Comparison of ENCODE assay signal across 1 cellular context in the genomic region with DNA sequence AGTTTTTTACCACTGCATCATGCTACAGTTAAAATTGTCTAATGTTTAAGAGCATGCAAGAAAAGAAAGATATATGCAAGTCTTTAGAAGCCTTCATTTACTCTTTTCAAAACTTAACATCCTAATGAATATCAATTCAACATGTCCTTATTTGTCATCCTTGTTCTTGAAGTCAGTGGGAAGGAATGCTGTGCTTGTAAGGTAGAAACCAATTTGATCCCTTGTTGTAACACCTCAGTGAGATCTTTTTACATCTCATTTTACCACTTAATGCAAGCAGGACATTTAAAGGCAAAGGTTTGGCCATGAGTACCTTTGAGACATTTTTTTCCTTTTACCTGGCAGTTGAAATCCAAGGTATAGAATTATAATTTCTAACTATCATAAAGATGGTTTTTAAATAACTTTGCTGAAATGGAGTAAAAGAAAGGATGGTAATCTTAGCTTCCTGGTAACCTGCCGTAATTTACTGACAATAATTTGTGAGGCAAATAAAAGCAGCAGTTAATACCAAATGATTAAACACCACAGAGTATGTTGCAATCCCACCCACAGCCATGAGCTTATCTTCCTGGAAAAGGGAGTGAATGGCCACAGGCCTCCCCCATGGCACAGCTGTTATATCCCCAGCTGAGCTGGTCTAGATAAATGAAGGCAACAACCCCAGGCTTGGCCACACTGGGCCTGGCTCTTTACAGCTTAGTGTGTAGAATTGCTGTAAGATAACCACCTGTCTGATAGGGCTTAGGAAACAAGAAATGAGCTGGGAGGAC.
A peak's percentile ranks its signal among the peaks of the same experiment; 100 is the strongest.
TF ChIP-seq lines count a peak whose summit lies in the region.

No MANE protein-coding gene starts in this region.

TF ChIP-seq in HepG2, 621 proteins besides CTCF, POLR2A, EP300 and RAD21:
- TF ChIP-seq EED (CRISPR knock-in tag; IDR thresholded peaks at IDR 0.05) (no peak), ZNF136 (CRISPR knock-in tag; IDR thresholded peaks at IDR 0.05; ENCODE audit: low read depth) (no peak), CEBPG (CRISPR knock-in tag; IDR thresholded peaks at IDR 0.05) (peak; percentile 90), SIN3A (IDR thresholded peaks at IDR 0.05; ENCODE audit: borderline replicate concordance, low read depth, low read length) (no peak), KAT8 (CRISPR knock-in tag; IDR thresholded peaks at IDR 0.05) (peak; percentile 39; the same call in 1 of the 2 replicates), ZFP1 (CRISPR knock-in tag; IDR thresholded peaks at IDR 0.05) (peak; percentile 89; the same call in 1 of the 2 replicates), CBX5 (CRISPR knock-in tag; IDR thresholded peaks at IDR 0.05; ENCODE audit: borderline replicate concordance) (0 out of 2 replicates have a peak, but pooled peaks have one; percentile 44), MYNN (CRISPR knock-in tag; IDR thresholded peaks at IDR 0.05; ENCODE audit: low read depth) (no peak), CBFB (CRISPR knock-in tag; IDR thresholded peaks at IDR 0.05) (0 out of 2 replicates have a peak, but pooled peaks have one; percentile 28), ZNF644 (CRISPR knock-in tag; IDR thresholded peaks at IDR 0.05; ENCODE audit: low read depth) (peak; percentile 49; the same call in 1 of the 2 replicates), GATAD2A (CRISPR knock-in tag; IDR thresholded peaks at IDR 0.05) (peak; percentile 70), FOXA3 (CRISPR knock-in tag; IDR thresholded peaks at IDR 0.05) (0 out of 2 replicates have a peak, but pooled peaks have one; percentile 10), CEBPB (IDR thresholded peaks at IDR 0.05; ENCODE audit: borderline replicate concordance, low read depth, low read length) (peak; percentile 95), ZNF10 (CRISPR knock-in tag; IDR thresholded peaks at IDR 0.05; ENCODE audit: borderline replicate concordance, low read depth) (no peak), NKX3-1 (CRISPR knock-in tag; IDR thresholded peaks at IDR 0.05) (no peak), FOSL2 (CRISPR knock-in tag; IDR thresholded peaks at IDR 0.05) (peak; percentile 48), SALL1 (CRISPR knock-in tag; IDR thresholded peaks at IDR 0.05) (0 out of 2 replicates have a peak, but pooled peaks have one; percentile 20), MAZ (IDR thresholded peaks at IDR 0.05; ENCODE audit: borderline replicate concordance, low read depth, low read length) (no peak), MAZ (CRISPR knock-in tag; IDR thresholded peaks at IDR 0.05; ENCODE audit: low read depth) (no peak), NFIB (CRISPR knock-in tag; IDR thresholded peaks at IDR 0.05; ENCODE audit: borderline replicate concordance) (no peak), IRF2 (CRISPR knock-in tag; IDR thresholded peaks at IDR 0.05) (no peak), KLF16 (CRISPR knock-in tag; IDR thresholded peaks at IDR 0.05) (peak in 1 of 2 experiments; percentile 21; a peak in 1 of 4 replicates), ZKSCAN1 (IDR thresholded peaks at IDR 0.05; ENCODE audit: low read length) (no peak), FIP1L1 (IDR thresholded peaks at IDR 0.05; ENCODE audit: borderline replicate concordance, insufficient read depth, low read depth, low read length) (no peak), ZNF34 (CRISPR knock-in tag; IDR thresholded peaks at IDR 0.05; ENCODE audit: borderline replicate concordance) (no peak), NCOA2 (CRISPR knock-in tag; IDR thresholded peaks at IDR 0.05) (0 out of 2 replicates have a peak, but pooled peaks have one; percentile 25), KLF15 (CRISPR knock-in tag; IDR thresholded peaks at IDR 0.05; ENCODE audit: borderline replicate concordance) (no peak), BCL6 (CRISPR knock-in tag; IDR thresholded peaks at IDR 0.05) (0 out of 2 replicates have a peak, but pooled peaks have one; percentile 12), HCFC1 (IDR thresholded peaks at IDR 0.05; ENCODE audit: low read depth, low read length) (no peak), JUND (CRISPR knock-in tag; IDR thresholded peaks at IDR 0.05) (no peak), YEATS2 (CRISPR knock-in tag; IDR thresholded peaks at IDR 0.05; ENCODE audit: borderline replicate concordance) (peak; percentile 37; the same call in 1 of the 2 replicates), CHD2 (IDR thresholded peaks at IDR 0.05; ENCODE audit: low read depth, low read length) (no peak), ZNF451 (CRISPR knock-in tag; IDR thresholded peaks at IDR 0.05) (no peak)
- TF ChIP-seq, protein P1, sequence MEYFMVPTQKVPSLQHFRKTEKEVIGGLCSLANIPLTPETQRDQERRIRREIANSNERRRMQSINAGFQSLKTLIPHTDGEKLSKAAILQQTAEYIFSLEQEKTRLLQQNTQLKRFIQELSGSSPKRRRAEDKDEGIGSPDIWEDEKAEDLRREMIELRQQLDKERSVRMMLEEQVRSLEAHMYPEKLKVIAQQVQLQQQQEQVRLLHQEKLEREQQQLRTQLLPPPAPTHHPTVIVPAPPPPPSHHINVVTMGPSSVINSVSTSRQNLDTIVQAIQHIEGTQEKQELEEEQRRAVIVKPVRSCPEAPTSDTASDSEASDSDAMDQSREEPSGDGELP (IDR thresholded peaks at IDR 0.05; ENCODE audit: borderline replicate concordance, low read depth): peak; percentile 83
- TF ChIP-seq, protein P2, sequence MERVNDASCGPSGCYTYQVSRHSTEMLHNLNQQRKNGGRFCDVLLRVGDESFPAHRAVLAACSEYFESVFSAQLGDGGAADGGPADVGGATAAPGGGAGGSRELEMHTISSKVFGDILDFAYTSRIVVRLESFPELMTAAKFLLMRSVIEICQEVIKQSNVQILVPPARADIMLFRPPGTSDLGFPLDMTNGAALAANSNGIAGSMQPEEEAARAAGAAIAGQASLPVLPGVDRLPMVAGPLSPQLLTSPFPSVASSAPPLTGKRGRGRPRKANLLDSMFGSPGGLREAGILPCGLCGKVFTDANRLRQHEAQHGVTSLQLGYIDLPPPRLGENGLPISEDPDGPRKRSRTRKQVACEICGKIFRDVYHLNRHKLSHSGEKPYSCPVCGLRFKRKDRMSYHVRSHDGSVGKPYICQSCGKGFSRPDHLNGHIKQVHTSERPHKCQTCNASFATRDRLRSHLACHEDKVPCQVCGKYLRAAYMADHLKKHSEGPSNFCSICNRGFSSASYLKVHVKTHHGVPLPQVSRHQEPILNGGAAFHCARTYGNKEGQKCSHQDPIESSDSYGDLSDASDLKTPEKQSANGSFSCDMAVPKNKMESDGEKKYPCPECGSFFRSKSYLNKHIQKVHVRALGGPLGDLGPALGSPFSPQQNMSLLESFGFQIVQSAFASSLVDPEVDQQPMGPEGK (CRISPR knock-in tag; IDR thresholded peaks at IDR 0.05): 0 out of 2 replicates have a peak, but pooled peaks have one; percentile 46
- TF ChIP-seq, protein P3, sequence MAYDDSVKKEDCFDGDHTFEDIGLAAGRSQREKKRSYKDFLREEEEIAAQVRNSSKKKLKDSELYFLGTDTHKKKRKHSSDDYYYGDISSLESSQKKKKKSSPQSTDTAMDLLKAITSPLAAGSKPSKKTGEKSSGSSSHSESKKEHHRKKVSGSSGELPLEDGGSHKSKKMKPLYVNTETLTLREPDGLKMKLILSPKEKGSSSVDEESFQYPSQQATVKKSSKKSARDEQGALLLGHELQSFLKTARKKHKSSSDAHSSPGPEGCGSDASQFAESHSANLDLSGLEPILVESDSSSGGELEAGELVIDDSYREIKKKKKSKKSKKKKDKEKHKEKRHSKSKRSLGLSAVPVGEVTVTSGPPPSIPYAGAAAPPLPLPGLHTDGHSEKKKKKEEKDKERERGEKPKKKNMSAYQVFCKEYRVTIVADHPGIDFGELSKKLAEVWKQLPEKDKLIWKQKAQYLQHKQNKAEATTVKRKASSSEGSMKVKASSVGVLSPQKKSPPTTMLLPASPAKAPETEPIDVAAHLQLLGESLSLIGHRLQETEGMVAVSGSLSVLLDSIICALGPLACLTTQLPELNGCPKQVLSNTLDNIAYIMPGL (CRISPR knock-in tag; IDR thresholded peaks at IDR 0.05; ENCODE audit: borderline replicate concordance in 1 of 2, low read depth in 1 of 2): 0 out of 4 replicates have a peak, but pooled peaks of 1 of the 2 experiments have one; percentile 12
- TF ChIP-seq, protein P4, sequence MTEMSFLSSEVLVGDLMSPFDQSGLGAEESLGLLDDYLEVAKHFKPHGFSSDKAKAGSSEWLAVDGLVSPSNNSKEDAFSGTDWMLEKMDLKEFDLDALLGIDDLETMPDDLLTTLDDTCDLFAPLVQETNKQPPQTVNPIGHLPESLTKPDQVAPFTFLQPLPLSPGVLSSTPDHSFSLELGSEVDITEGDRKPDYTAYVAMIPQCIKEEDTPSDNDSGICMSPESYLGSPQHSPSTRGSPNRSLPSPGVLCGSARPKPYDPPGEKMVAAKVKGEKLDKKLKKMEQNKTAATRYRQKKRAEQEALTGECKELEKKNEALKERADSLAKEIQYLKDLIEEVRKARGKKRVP (CRISPR knock-in tag; IDR thresholded peaks at IDR 0.05): peak in 1 of 2 experiments; percentile 70; a peak in 1 of 4 replicates
- TF ChIP-seq, protein P5, sequence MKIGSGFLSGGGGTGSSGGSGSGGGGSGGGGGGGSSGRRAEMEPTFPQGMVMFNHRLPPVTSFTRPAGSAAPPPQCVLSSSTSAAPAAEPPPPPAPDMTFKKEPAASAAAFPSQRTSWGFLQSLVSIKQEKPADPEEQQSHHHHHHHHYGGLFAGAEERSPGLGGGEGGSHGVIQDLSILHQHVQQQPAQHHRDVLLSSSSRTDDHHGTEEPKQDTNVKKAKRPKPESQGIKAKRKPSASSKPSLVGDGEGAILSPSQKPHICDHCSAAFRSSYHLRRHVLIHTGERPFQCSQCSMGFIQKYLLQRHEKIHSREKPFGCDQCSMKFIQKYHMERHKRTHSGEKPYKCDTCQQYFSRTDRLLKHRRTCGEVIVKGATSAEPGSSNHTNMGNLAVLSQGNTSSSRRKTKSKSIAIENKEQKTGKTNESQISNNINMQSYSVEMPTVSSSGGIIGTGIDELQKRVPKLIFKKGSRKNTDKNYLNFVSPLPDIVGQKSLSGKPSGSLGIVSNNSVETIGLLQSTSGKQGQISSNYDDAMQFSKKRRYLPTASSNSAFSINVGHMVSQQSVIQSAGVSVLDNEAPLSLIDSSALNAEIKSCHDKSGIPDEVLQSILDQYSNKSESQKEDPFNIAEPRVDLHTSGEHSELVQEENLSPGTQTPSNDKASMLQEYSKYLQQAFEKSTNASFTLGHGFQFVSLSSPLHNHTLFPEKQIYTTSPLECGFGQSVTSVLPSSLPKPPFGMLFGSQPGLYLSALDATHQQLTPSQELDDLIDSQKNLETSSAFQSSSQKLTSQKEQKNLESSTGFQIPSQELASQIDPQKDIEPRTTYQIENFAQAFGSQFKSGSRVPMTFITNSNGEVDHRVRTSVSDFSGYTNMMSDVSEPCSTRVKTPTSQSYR (CRISPR knock-in tag; IDR thresholded peaks at IDR 0.05; ENCODE audit: borderline replicate concordance): peak; percentile 51; the same call in 1 of the 2 replicates
- TF ChIP-seq, protein P6, sequence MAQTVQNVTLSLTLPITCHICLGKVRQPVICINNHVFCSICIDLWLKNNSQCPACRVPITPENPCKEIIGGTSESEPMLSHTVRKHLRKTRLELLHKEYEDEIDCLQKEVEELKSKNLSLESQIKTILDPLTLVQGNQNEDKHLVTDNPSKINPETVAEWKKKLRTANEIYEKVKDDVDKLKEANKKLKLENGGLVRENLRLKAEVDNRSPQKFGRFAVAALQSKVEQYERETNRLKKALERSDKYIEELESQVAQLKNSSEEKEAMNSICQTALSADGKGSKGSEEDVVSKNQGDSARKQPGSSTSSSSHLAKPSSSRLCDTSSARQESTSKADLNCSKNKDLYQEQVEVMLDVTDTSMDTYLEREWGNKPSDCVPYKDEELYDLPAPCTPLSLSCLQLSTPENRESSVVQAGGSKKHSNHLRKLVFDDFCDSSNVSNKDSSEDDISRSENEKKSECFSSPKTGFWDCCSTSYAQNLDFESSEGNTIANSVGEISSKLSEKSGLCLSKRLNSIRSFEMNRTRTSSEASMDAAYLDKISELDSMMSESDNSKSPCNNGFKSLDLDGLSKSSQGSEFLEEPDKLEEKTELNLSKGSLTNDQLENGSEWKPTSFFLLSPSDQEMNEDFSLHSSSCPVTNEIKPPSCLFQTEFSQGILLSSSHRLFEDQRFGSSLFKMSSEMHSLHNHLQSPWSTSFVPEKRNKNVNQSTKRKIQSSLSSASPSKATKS (CRISPR knock-in tag; IDR thresholded peaks at IDR 0.05): no peak
- TF ChIP-seq, protein P7, sequence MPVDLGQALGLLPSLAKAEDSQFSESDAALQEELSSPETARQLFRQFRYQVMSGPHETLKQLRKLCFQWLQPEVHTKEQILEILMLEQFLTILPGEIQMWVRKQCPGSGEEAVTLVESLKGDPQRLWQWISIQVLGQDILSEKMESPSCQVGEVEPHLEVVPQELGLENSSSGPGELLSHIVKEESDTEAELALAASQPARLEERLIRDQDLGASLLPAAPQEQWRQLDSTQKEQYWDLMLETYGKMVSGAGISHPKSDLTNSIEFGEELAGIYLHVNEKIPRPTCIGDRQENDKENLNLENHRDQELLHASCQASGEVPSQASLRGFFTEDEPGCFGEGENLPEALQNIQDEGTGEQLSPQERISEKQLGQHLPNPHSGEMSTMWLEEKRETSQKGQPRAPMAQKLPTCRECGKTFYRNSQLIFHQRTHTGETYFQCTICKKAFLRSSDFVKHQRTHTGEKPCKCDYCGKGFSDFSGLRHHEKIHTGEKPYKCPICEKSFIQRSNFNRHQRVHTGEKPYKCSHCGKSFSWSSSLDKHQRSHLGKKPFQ (CRISPR knock-in tag; IDR thresholded peaks at IDR 0.05; ENCODE audit: insufficient replicate concordance): no peak
- TF ChIP-seq, protein P8, sequence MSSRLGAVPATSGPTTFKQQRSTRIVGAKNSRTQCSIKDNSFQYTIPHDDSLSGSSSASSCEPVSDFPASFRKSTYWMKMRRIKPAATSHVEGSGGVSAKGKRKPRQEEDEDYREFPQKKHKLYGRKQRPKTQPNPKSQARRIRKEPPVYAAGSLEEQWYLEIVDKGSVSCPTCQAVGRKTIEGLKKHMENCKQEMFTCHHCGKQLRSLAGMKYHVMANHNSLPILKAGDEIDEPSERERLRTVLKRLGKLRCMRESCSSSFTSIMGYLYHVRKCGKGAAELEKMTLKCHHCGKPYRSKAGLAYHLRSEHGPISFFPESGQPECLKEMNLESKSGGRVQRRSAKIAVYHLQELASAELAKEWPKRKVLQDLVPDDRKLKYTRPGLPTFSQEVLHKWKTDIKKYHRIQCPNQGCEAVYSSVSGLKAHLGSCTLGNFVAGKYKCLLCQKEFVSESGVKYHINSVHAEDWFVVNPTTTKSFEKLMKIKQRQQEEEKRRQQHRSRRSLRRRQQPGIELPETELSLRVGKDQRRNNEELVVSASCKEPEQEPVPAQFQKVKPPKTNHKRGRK (CRISPR knock-in tag; IDR thresholded peaks at IDR 0.05): no peak
TF ChIP-seq in HepG2: peak in this region for 20.
